In genomic region chr2:135742307-135742838, GRCh38 we compare ENCODE assay signal across 8 cellular contexts. TPM values are rescaled to one million over a fixed set of nuclear protein-coding genes. Genes with fewer than 3 reads are reported as not detected.
DNase-seq lines count a peak whose midpoint lies in the region; ATAC-seq and TF ChIP-seq lines count a peak whose summit lies in the region.

No MANE protein-coding gene starts in this region.

- H3K9me3 ChIP-seq in CD4-positive, CD25-positive, alpha-beta regulatory T cell (ENCODE audit: control insufficient read depth in 2 of 2, low read length in 2 of 2): no peaks in the 10 kb centered on the region
- H3K9me3 ChIP-seq in neural progenitor cell (ENCODE audit: low read depth): no peaks in the 10 kb centered on the region

- H3K9ac ChIP-seq in neural progenitor cell: peak overlapping the region; percentile 90

- peak overlapping the region; percentile 99 for H3K4me3 ChIP-seq in CD4-positive, CD25-positive, alpha-beta regulatory T cell (ENCODE audit: low read depth, low read length)
- H3K4me3 ChIP-seq in fibroblast of villous mesenchyme (ENCODE audit: low read depth, low read length) (peak overlapping the region; percentile 87), neural progenitor cell (peak overlapping the region; percentile 92)

- H3K27ac Mint-ChIP-seq in CD4-positive, CD25-positive, alpha-beta regulatory T cell: peak overlapping the region; percentile 92 to 99 (median 95)
- peak overlapping the region; percentile 99 for H3K27ac Mint-ChIP-seq in activated T-cell treated with anti-CD3 and anti-CD28 coated beads, Interleukin-2, amount 50 U/mL, for 24 hours
- H3K27ac Mint-ChIP-seq in neural progenitor cell: peak overlapping the region; percentile 99

- H3K4me1 ChIP-seq in CD4-positive, CD25-positive, alpha-beta regulatory T cell (ENCODE audit: control insufficient read depth, insufficient read depth, low read length, poor library complexity, severe bottlenecking): peaks cover 25% of the 10 kb centered on the region
- H3K4me1 ChIP-seq in neural progenitor cell: peaks cover 19% of the 10 kb centered on the region

- peaks cover 14% of the 10 kb centered on the region for H3K36me3 Mint-ChIP-seq in CD4-positive, CD25-positive, alpha-beta regulatory T cell
- peaks cover 37% of the 10 kb centered on the region for H3K36me3 Mint-ChIP-seq in activated T-cell treated with anti-CD3 and anti-CD28 coated beads, Interleukin-2, amount 50 U/mL, for 24 hours (ENCODE audit: low read depth)
- peaks cover 21% of the 10 kb centered on the region for H3K36me3 Mint-ChIP-seq in neural progenitor cell

- ATAC-seq in CD4-positive, CD25-positive, alpha-beta regulatory T cell (ENCODE audit: low read depth in 2 of 2): peak; percentile 7 to 10
- ATAC-seq in GM18909 (IDR thresholded peaks at IDR 0.05; ENCODE audit: poor library complexity, unreplicated experiment) (peak; percentile 23), HG03135 (IDR thresholded peaks at IDR 0.05; ENCODE audit: unreplicated experiment) (peak; percentile 32)

- H3K27me3 Mint-ChIP-seq in CD4-positive, CD25-positive, alpha-beta regulatory T cell: no peaks in the 10 kb centered on the region
- no peaks in the 10 kb centered on the region for H3K27me3 Mint-ChIP-seq in activated T-cell treated with anti-CD3 and anti-CD28 coated beads, Interleukin-2, amount 50 U/mL, for 24 hours
- peaks cover 3% of the 10 kb centered on the region for H3K27me3 Mint-ChIP-seq in neural progenitor cell (ENCODE audit: insufficient read depth, low read depth)

- H3F3A ChIP-seq in neural progenitor cell (ENCODE audit: low read depth): peaks cover 25% of the 10 kb centered on the region

- H3K27ac ChIP-seq in CD4-positive, CD25-positive, alpha-beta regulatory T cell (ENCODE audit: insufficient read depth, low read length, poor library complexity, severe bottlenecking): peak overlapping the region; percentile 97
- peak overlapping the region; percentile 97 for H3K27ac ChIP-seq in neural progenitor cell

- peaks cover 31% of the 10 kb centered on the region for H4K20me1 ChIP-seq in neural progenitor cell (ENCODE audit: low read depth)

- peaks cover 54% of the 10 kb centered on the region for H3K79me2 ChIP-seq in neural progenitor cell (ENCODE audit: low read depth)

- peaks cover 0 to 4% (median 1%) of the 10 kb centered on the region in 7 donors for H3K9me3 Mint-ChIP-seq in CD4-positive, CD25-positive, alpha-beta regulatory T cell
- no peaks in the 10 kb centered on the region for H3K9me3 Mint-ChIP-seq in activated T-cell treated with anti-CD3 and anti-CD28 coated beads, Interleukin-2, amount 50 U/mL, for 24 hours
- H3K9me3 Mint-ChIP-seq in neural progenitor cell: no peaks in the 10 kb centered on the region

- H3K4me3 Mint-ChIP-seq in CD4-positive, CD25-positive, alpha-beta regulatory T cell: peak overlapping the region; percentile 96 to 98 (median 97)
- peak overlapping the region; percentile 95 for H3K4me3 Mint-ChIP-seq in activated T-cell treated with anti-CD3 and anti-CD28 coated beads, Interleukin-2, amount 50 U/mL, for 24 hours
- H3K4me3 Mint-ChIP-seq in neural progenitor cell: peak overlapping the region; percentile 99

- peaks cover 2% of the 10 kb centered on the region for H3K36me3 ChIP-seq in CD4-positive, CD25-positive, alpha-beta regulatory T cell (ENCODE audit: control insufficient read depth, insufficient read depth, low read length)
- H3K36me3 ChIP-seq in neural progenitor cell: no peaks in the 10 kb centered on the region

- H3K27me3 ChIP-seq in CD4-positive, CD25-positive, alpha-beta regulatory T cell (ENCODE audit: control insufficient read depth, insufficient read depth, low read length): no peaks in the 10 kb centered on the region
- H3K27me3 ChIP-seq in neural progenitor cell: no peaks in the 10 kb centered on the region

- peak overlapping the region; percentile 91 for H3K4me2 ChIP-seq in neural progenitor cell

- peak; percentile 11 to 75 (median 56) for DNase-seq in CD4-positive, CD25-positive, alpha-beta regulatory T cell
- DNase-seq in NCI-H748 treated with DMSO at 0.1 percent for 48 hours (lab: John Stamatoyannopoulos, UW): peak; percentile 8
- DNase-seq in activated T-cell treated with anti-CD3 and anti-CD28 coated beads, Interleukin-2, amount 50 U/mL, for 24 hours: no peak
- DNase-seq in fibroblast of villous mesenchyme (ENCODE audit: low read depth): peak; percentile 80
- DNase-seq in neural progenitor cell (ENCODE audit: low spot score): peak; percentile 72
- no peak for DNase-seq in activated effector memory CD4-positive, alpha-beta T cell treated with Interleukin-2 at 50 U/mL for 16 hours

- H2AFZ ChIP-seq in neural progenitor cell (replicated peaks): peak overlapping the region; percentile 55

- TF ChIP-seq CTCF in fibroblast of villous mesenchyme (IDR thresholded peaks at IDR 0.05; ENCODE audit: insufficient read depth, low read depth, low read length) (no peak), neural progenitor cell (IDR thresholded peaks at IDR 0.05) (no peak)

- peaks cover 23 to 47% (median 40%) of the 10 kb centered on the region in 4 donors for H3K4me1 Mint-ChIP-seq in CD4-positive, CD25-positive, alpha-beta regulatory T cell
- peaks cover 36% of the 10 kb centered on the region for H3K4me1 Mint-ChIP-seq in activated T-cell treated with anti-CD3 and anti-CD28 coated beads, Interleukin-2, amount 50 U/mL, for 24 hours (ENCODE audit: low read depth)
- H3K4me1 Mint-ChIP-seq in neural progenitor cell: peaks cover 16% of the 10 kb centered on the region

RNA-seq across cellular contexts. Expression of gene UBXN4, which starts 0.7 kb away (rescaled TPM):
- total RNA-seq in CD4-positive, CD25-positive, alpha-beta regulatory T cell: 177 TPM
- polyA plus RNA-seq in CD4-positive, CD25-positive, alpha-beta regulatory T cell: 100 to 1,000 TPM; 101 to 163 (median 119) TPM
- total RNA-seq in fibroblast of villous mesenchyme (66.7 and 96.3 TPM in 2 replicates), neural progenitor cell (ENCODE audit: low replicate concordance) (57.6 and 94.3 TPM in 2 replicates)

Comparison
In these comparisons a context has a peak if more than half of its experiments do, and no peak if none do; other contexts are left out.
1. DNase-seq: peak in CD4-positive, CD25-positive, alpha-beta regulatory T cell (3 of 3), NCI-H748 treated with DMSO at 0.1 percent for 48 hours (single experiment), fibroblast of villous mesenchyme (single experiment) and neural progenitor cell (single experiment); none in activated T-cell treated with anti-CD3 and anti-CD28 coated beads, Interleukin-2, amount 50 U/mL, for 24 hours (single experiment) and activated effector memory CD4-positive, alpha-beta T cell treated with Interleukin-2 at 50 U/mL for 16 hours (single experiment).
2. Peak in every context shown above with its lines, with median percentiles within 50 percentile points of each other: ATAC-seq, H3K4me3 ChIP-seq, H3K27ac Mint-ChIP-seq and H3K4me3 Mint-ChIP-seq.